Comparison of ENCODE assay signal across 9 cellular contexts in the genomic region with DNA sequence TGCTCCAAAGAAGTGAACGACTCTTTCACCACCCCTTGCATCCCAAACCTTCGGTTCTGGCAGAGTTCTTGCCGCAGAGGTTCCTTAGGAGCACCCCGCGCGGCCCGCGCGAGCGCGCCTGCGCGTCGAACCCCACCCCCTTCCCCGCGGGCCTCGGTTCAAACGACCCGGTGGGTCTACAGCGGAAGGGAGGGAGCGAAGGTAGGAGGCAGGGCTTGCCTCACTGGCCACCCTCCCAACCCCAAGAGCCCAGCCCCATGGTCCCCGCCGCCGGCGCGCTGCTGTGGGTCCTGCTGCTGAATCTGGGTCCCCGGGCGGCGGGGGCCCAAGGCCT. TPM values are rescaled to one million over a fixed set of nuclear protein-coding genes. Genes with fewer than 3 reads are reported as not detected.
DNase-seq lines count a peak whose midpoint lies in the region; ATAC-seq, FAIRE-seq and TF ChIP-seq lines count a peak whose summit lies in the region.
"Had no signal": no experiment of that assay in that cellular context is flagged by ENCODE, and none has a peak within 500 bp of the region (broad histone marks: within the 10 kb centered on the region; RNA-seq: fewer than 3 reads in every experiment).

A gene with protein sequence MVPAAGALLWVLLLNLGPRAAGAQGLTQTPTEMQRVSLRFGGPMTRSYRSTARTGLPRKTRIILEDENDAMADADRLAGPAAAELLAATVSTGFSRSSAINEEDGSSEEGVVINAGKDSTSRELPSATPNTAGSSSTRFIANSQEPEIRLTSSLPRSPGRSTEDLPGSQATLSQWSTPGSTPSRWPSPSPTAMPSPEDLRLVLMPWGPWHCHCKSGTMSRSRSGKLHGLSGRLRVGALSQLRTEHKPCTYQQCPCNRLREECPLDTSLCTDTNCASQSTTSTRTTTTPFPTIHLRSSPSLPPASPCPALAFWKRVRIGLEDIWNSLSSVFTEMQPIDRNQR (plus strand): TSS at position 161 of the 334 bp plus-strand sequence. CDS start 97 bp downstream, at position 258.

- H3K27ac ChIP-seq in H9 (ENCODE audit: insufficient read length, low read depth, low read length): no peak within 1 kb of the TSS
- H3K27ac ChIP-seq in keratinocyte (ENCODE audit: control insufficient read depth, insufficient read depth, low read length): peak within 1 kb of the TSS; percentile 51
- peak within 1 kb of the TSS; percentile 57 to 99 (median 89) for H3K27ac ChIP-seq in spleen

- H3K79me1 ChIP-seq in H9 (ENCODE audit: insufficient read depth, low read depth, low read length, poor library complexity, severe bottlenecking): no peaks in the 10 kb centered on the region

- dilution Hi-C loops in keratinocyte (cut with MboI; ENCODE audit: extremely low pct_ligation_motif_present, low sequenced_read_pairs): no loop called here

- H2BK5ac ChIP-seq in H9 (ENCODE audit: insufficient read length, low read length): no peak within 1 kb of the TSS

- no CpG with 5 or more reads among the region's 29 CpGs for WGBS in H9 (ENCODE audit: extremely low coverage, insufficient read length, low lambda C conversion rate)
- 0 to 1% (median 0%) methylated on average over 9 to 29 of the region's 29 CpGs for WGBS in spleen, 5 donors

- CTCF ChIA-PET in WTC11 (lab: Charles Lee): interaction anchor here (0.6 to 3.7 kb wide), 22 partner anchors 8 to 183 kb away, joined by 3 to 43 read pairs (median 5); a partner anchor contains a TSS

- no peak within 1 kb of the TSS for H4K8ac ChIP-seq in H9 (replicated peaks; ENCODE audit: insufficient read length, low read depth, low read length)

- DNase-seq in Daoy (ENCODE audit: low read depth): peak; percentile 80
- peak; percentile 79 for DNase-seq in H9
- DNase-seq in NCI-H1930 (lab: John Stamatoyannopoulos, UW): peak; percentile 37 to 61
- peak; percentile 70 for DNase-seq in WTC11 (ENCODE audit: low spot score)
- DNase-seq in chondrocyte (ENCODE audit: low spot score): no peak
- DNase-seq in keratinocyte (ENCODE audit: low read depth, low spot score): no peak
- peak; percentile 92 for DNase-seq in spleen

- H3K9me3 Mint-ChIP-seq in H9 (no peaks in the 10 kb centered on the region), WTC11 (no peaks in the 10 kb centered on the region), chondrocyte (ENCODE audit: low read depth) (no peaks in the 10 kb centered on the region)

- H3K4me3 Mint-ChIP-seq in H9 (peak within 1 kb of the TSS; percentile 95 to 98), WTC11 (peak within 1 kb of the TSS; percentile 96), chondrocyte (ENCODE audit: unreplicated experiment) (peak within 1 kb of the TSS; percentile 93)

- no peak within 1 kb of the TSS for H2BK20ac ChIP-seq in H9 (ENCODE audit: low read depth, low read length, poor library complexity, severe bottlenecking)

- H3K4ac ChIP-seq in H9 (ENCODE audit: low read depth, low read length): no peak within 1 kb of the TSS

- H3K14ac ChIP-seq in H9 (ENCODE audit: insufficient read depth, low read length): peak within 1 kb of the TSS; percentile 66

- H3K79me2 ChIP-seq in H9 (ENCODE audit: insufficient read depth, low read length) (no peaks in the 10 kb centered on the region), keratinocyte (ENCODE audit: control insufficient read depth, insufficient read depth, low read length) (no peaks in the 10 kb centered on the region)

- H3K9me3 ChIP-seq in H9 (ENCODE audit: control insufficient read depth, low read depth, low read length): no peaks in the 10 kb centered on the region
- H3K9me3 ChIP-seq in keratinocyte (ENCODE audit: control insufficient read depth, low read depth, low read length): no peaks in the 10 kb centered on the region
- no peaks in the 10 kb centered on the region for H3K9me3 ChIP-seq in spleen

- ATAC-seq in WTC11 (peak; percentile 67), HG02938 (IDR thresholded peaks at IDR 0.05; ENCODE audit: unreplicated experiment) (no peak)

- H4K91ac ChIP-seq in H9 (ENCODE audit: insufficient read length, low read depth, low read length): no peak within 1 kb of the TSS

- FAIRE-seq in keratinocyte (lab: Jason Lieb, UNC): no peak
- FAIRE-seq: endometrium had no signal

- POLR2A ChIA-PET in WTC11 (lab: Charles Lee): interaction anchor here (0.9 to 1.6 kb wide), 7 partner anchors 11 to 84 kb away, joined by 3 to 6 read pairs (median 4); a partner anchor contains a TSS

- H3K27me3 Mint-ChIP-seq in H9 (ENCODE audit: low read depth): no peaks in the 10 kb centered on the region
- H3K27me3 Mint-ChIP-seq in WTC11 (ENCODE audit: low read depth): no peaks in the 10 kb centered on the region
- no peaks in the 10 kb centered on the region for H3K27me3 Mint-ChIP-seq in chondrocyte (ENCODE audit: low read depth)

- H3K4me1 Mint-ChIP-seq in H9 (peaks cover 17 to 19% of the 10 kb centered on the region in 2 experiments), WTC11 (peaks cover 17% of the 10 kb centered on the region), chondrocyte (ENCODE audit: low read depth) (peaks cover 26% of the 10 kb centered on the region)

- H3K4me1 ChIP-seq in H9 (ENCODE audit: insufficient read depth, low read length) (no peaks in the 10 kb centered on the region; the same call in 1 of the 2 replicates), keratinocyte (ENCODE audit: control insufficient read depth, extremely low read depth, insufficient read depth, low read length) (peaks cover 14% of the 10 kb centered on the region), spleen (peaks cover 6 to 59% (median 31%) of the 10 kb centered on the region in 6 donors)

- no peaks in the 10 kb centered on the region for H3K9me1 ChIP-seq in keratinocyte (ENCODE audit: control insufficient read depth, extremely low read depth, insufficient read depth, low read length)

- H2AFZ ChIP-seq in H9 (ENCODE audit: low read length) (peak within 1 kb of the TSS; percentile 83), keratinocyte (ENCODE audit: control insufficient read depth, low read length) (peak within 1 kb of the TSS; percentile 91)

- H3K23ac ChIP-seq in H9 (ENCODE audit: insufficient read length, low read depth, low read length): no peak within 1 kb of the TSS

- peak within 1 kb of the TSS; percentile 48 to 84 (median 79) for H3K4me3 ChIP-seq in keratinocyte (ENCODE audit: control insufficient read depth in 2 of 3, extremely low read depth in 1 of 3, insufficient read depth in 2 of 3, low read depth in 1 of 3, low read length in 3 of 3)
- H3K4me3 ChIP-seq in spleen: peak within 1 kb of the TSS; percentile 27 to 89 (median 77)

- peaks cover 0 to 15% (median 11%) of the 10 kb centered on the region in 3 experiments; a peak in 5 of 7 replicates for H3K36me3 Mint-ChIP-seq in H9 (ENCODE audit: insufficient read depth in 1 of 3, low read depth in 3 of 3)
- peaks cover 10% of the 10 kb centered on the region for H3K36me3 Mint-ChIP-seq in WTC11
- H3K36me3 Mint-ChIP-seq in chondrocyte (ENCODE audit: low read depth): peaks cover 11% of the 10 kb centered on the region

- H3K36me3 ChIP-seq in keratinocyte (ENCODE audit: control insufficient read depth in 2 of 2, extremely low read depth in 1 of 2, insufficient read depth in 2 of 2, low read length in 2 of 2): peaks cover 12% of the 10 kb centered on the region in 2 experiments
- H3K36me3 ChIP-seq in spleen: peaks cover 6 to 37% (median 14%) of the 10 kb centered on the region in 6 donors

- no peak within 1 kb of the TSS for H2BK120ac ChIP-seq in H9 (ENCODE audit: low read depth, low read length, poor library complexity, severe bottlenecking)

- no peak within 1 kb of the TSS for H4K5ac ChIP-seq in H9 (ENCODE audit: insufficient read length, low read depth, low read length)

- TF ChIP-seq CTCF in H9 (conservative IDR thresholded peaks at IDR 0.05) (no peak), WTC11 (IDR thresholded peaks at IDR 0.05) (no peak), chondrocyte (IDR thresholded peaks at IDR 0.05) (no peak), keratinocyte (optimal IDR thresholded peaks at IDR 0.05 in 1 of 3, IDR thresholded peaks at IDR 0.05 in 1 of 3, conservative IDR thresholded peaks at IDR 0.05 in 1 of 3; ENCODE audit: extremely low read depth in 1 of 3, insufficient read depth in 2 of 3, low read length in 3 of 3) (no peak), spleen (IDR thresholded peaks at IDR 0.05 in 8 of 11, conservative IDR thresholded peaks at IDR 0.05 in 3 of 11) (no peak)

- peak within 1 kb of the TSS; percentile 95 to 99 (median 96) for H3K27ac Mint-ChIP-seq in H9
- peak within 1 kb of the TSS; percentile 97 for H3K27ac Mint-ChIP-seq in WTC11
- peak within 1 kb of the TSS; percentile 95 for H3K27ac Mint-ChIP-seq in chondrocyte (ENCODE audit: unreplicated experiment)

- no peaks in the 10 kb centered on the region for H4K20me1 ChIP-seq in H9 (ENCODE audit: control insufficient read depth, insufficient read depth, insufficient read length)
- H4K20me1 ChIP-seq in keratinocyte (ENCODE audit: control insufficient read depth, extremely low read depth, insufficient read depth, low read length): peaks cover 2% of the 10 kb centered on the region

- no peak within 1 kb of the TSS for H2AK5ac ChIP-seq in H9 (ENCODE audit: insufficient read length, low read length)

- H2BK12ac ChIP-seq in H9 (ENCODE audit: insufficient read length, low read depth, low read length): no peak within 1 kb of the TSS

- peak within 1 kb of the TSS; percentile 12 for H3K18ac ChIP-seq in H9 (ENCODE audit: insufficient read length, low read depth, low read length)

- peak in 1 of 3 donors; percentile 12 for TF ChIP-seq POLR2A in spleen (IDR thresholded peaks at IDR 0.05)

- H3K9ac ChIP-seq in H9 (ENCODE audit: extremely low read depth, insufficient read length, low read length) (peak within 1 kb of the TSS; percentile 51), keratinocyte (ENCODE audit: control insufficient read depth, extremely low read depth, insufficient read depth, low read length) (peak within 1 kb of the TSS; percentile 70)

- intact Hi-C loops in spleen (cut with DNase I; ENCODE audit: low total_unique reads): no loop called here

- peaks cover 4% of the 10 kb centered on the region for H3K23me2 ChIP-seq in H9 (ENCODE audit: insufficient read length, low read depth, low read length, poor library complexity, severe bottlenecking)

- H3T11ph ChIP-seq in H9 (ENCODE audit: low read length): no peak within 1 kb of the TSS

- H3K27me3 ChIP-seq in H9 (ENCODE audit: insufficient read depth, low read length) (no peaks in the 10 kb centered on the region), keratinocyte (ENCODE audit: control insufficient read depth, extremely low read depth, insufficient read depth, low read length) (no peaks in the 10 kb centered on the region), spleen (replicated peaks in 1 of 7) (no peaks in the 10 kb centered on the region)

- H3K56ac ChIP-seq in H9 (ENCODE audit: insufficient read length, low read depth, low read length): no peak within 1 kb of the TSS

- peak within 1 kb of the TSS; percentile 60 for H3K4me2 ChIP-seq in H9 (ENCODE audit: insufficient read depth, insufficient read length, low read length)
- peak within 1 kb of the TSS; percentile 98 for H3K4me2 ChIP-seq in keratinocyte (ENCODE audit: control insufficient read depth, extremely low read depth, insufficient read depth, low read depth, low read length)

- H2BK15ac ChIP-seq in H9 (ENCODE audit: low read depth, low read length): no peak within 1 kb of the TSS

RNA-seq across cellular contexts. Expression of the gene that starts here (rescaled TPM):
- total RNA-seq in Daoy (2014; rRNA removed; shearing (Covaris generic)): 0.80 and 2.4 TPM in 2 replicates
- total RNA-seq in H9 (2021): 3.6 and 4.8 TPM in 2 replicates
- total RNA-seq in WTC11 (2021): 2.9 to 5.4 TPM (median 3.6 TPM) in 3 replicates
- 2.8 to 5.9 TPM (median 3.1 TPM) in 3 replicates for total RNA-seq in chondrocyte
- 0.26 to 0.40 TPM (median 0.39 TPM) in 3 replicates for polyA plus RNA-seq in keratinocyte
- polyA plus RNA-seq in keratinocyte (2011; ENCODE audit: low read depth): 0.54 TPM
- polyA plus RNA-seq in keratinocyte (2011; cell fraction: cytosol; rRNA removed): 0.27 and 0.64 TPM in 2 replicates
- polyA plus RNA-seq in keratinocyte (2011; cell fraction: nucleus; rRNA removed): 0.47 and 0.71 TPM in 2 replicates
- 1.2 and 3.7 TPM in 2 replicates for polyA plus RNA-seq in keratinocyte (2012; ENCODE audit: low replicate concordance)
- polyA minus RNA-seq in keratinocyte: 0.26 to 2.3 TPM in 2 of 3 replicates, not detected in the other
- polyA minus RNA-seq in keratinocyte (2011; cell fraction: cytosol; rRNA and poly(A)+ RNA removed): not detected
- polyA minus RNA-seq in keratinocyte (2011; cell fraction: nucleus; rRNA and poly(A)+ RNA removed): 0.21 and 0.78 TPM in 2 replicates
- total RNA-seq in spleen: 1 to 10 TPM; 1.8 to 5.5 (median 3.4) TPM
- 1 to 10 TPM; 1.4 to 2.8 (median 2.6) TPM for polyA plus RNA-seq in spleen

Comparison
In these comparisons a context has a peak if more than half of its experiments do, and no peak if none do; other contexts are left out.
1. DNase-seq: peak in Daoy (single experiment), H9 (single experiment), NCI-H1930 (2 of 2), WTC11 (single experiment) and spleen (single experiment); none in chondrocyte (single experiment) and keratinocyte (single experiment).
2. Peak in every context shown above with its lines, with median percentiles within 50 percentile points of each other: H3K27ac Mint-ChIP-seq and H3K4me3 Mint-ChIP-seq.